In genomic region chr18:54873884-54874255, GRCh38 we compare ENCODE assay signal across 16 cellular contexts.
"Had no signal": no experiment of that assay in that cellular context is flagged by ENCODE, and none has a peak within 500 bp of the region (broad histone marks: within the 10 kb centered on the region; RNA-seq: fewer than 3 reads in every experiment).

No MANE protein-coding gene starts in this region.

- H3K4me3 ChIP-seq: esophagus muscularis mucosa, left ventricle myocardium inferior, spleen had no signal

- H3K36me3 ChIP-seq: esophagus muscularis mucosa, left ventricle myocardium inferior, neutrophil, spleen had no signal

- ATAC-seq: activated CD8-positive, alpha-beta memory T cell treated with anti-CD3 and anti-CD28 coated beads, Interleukin-2, amount 10 ng/mL, durations not matched to agents 7 days and 5 days; effector memory CD8-positive, alpha-beta T cell had no signal

- H3K27me3 ChIP-seq: esophagus muscularis mucosa, neutrophil, spleen had no signal

- DNase-seq: activated CD4-positive, alpha-beta T cell treated with anti-CD3 and anti-CD28 coated beads for 1 hour; activated CD4-positive, alpha-beta T cell treated with anti-CD3 and anti-CD28 coated beads, Interleukin-2, amount 50 U/mL, for 48 hours; activated CD8-positive, alpha-beta memory T cell treated with anti-CD3 and anti-CD28 coated beads, Interleukin-2, amount 10 ng/mL, durations not matched to agents 7 days and 5 days; activated effector memory CD4-positive, alpha-beta T cell treated with Interleukin-2 at 50 U/mL for 16 hours; activated T-cell treated with anti-CD3 and anti-CD28 coated beads, Interleukin-2, amount 50 U/mL, for 24 hours; effector memory CD8-positive, alpha-beta T cell; left ventricle myocardium inferior; naive B cell; right cardiac atrium; spleen; stimulated activated CD4-positive, alpha-beta T cell treated with anti-CD3 and anti-CD28 coated beads, Interleukin-1b, Interleukin-23, amount 100 ng/mL, for 48 hours; stimulated activated naive B cell treated with anti-CD40 and anti-IgM and Interleukin-4, amounts not matched to agents 10 μg/mL and 1 μg/mL and 100 μg/mL, for 72 hours; trophoblast cell had no signal

- H3K4me1 ChIP-seq: left ventricle myocardium inferior, spleen had no signal

- FAIRE-seq: islet of Langerhans had no signal

- H3K9me3 ChIP-seq: left ventricle myocardium inferior, neutrophil, spleen had no signal

- H3K27ac ChIP-seq: esophagus muscularis mucosa, left ventricle myocardium inferior, neutrophil, spleen had no signal
